Comparison of ENCODE assay signal across 12 cellular contexts in the genomic region with DNA sequence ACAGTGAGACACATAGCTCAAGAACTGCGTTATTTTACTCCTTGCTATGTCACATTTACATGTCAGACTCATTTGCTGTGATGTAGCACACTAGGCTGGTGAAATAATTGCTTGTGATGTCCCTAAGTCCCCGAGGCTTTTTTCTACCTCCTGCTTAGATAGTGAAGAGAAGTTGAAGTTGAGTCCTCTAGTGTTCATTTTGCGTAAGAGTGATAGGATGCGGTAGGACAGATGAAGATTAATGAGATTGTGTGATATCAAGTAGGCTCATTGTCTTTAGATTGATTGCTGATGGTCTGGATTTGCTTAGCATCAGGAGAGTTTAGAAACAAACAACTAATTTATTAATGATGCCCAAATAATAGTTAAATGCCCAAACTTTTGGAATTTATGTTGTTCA.
A peak's percentile ranks its signal among the peaks of the same experiment; 100 is the strongest.
DNase-seq lines count a peak whose midpoint lies in the region; ATAC-seq and TF ChIP-seq lines count a peak whose summit lies in the region.
"Had no signal": no experiment of that assay in that cellular context is flagged by ENCODE, and none has a peak within 500 bp of the region (broad histone marks: within the 10 kb centered on the region; RNA-seq: fewer than 3 reads in every experiment).

No MANE protein-coding gene starts in this region.

- H3K9me3 ChIP-seq in neuronal stem cell (replicated peaks in 1 of 2; ENCODE audit: control insufficient read depth in 2 of 2, insufficient read depth in 1 of 2, low read depth in 1 of 2, low read length in 2 of 2), result peaks cover 4 to 15% of the 10 kb centered on the region in 2 donors

- H3K9me3 Mint-ChIP-seq in chondrocyte (ENCODE audit: low read depth), result peaks cover 3% of the 10 kb centered on the region
- no peaks in the 10 kb centered on the region for H3K9me3 Mint-ChIP-seq in T-cell

- no peak overlapping the region for H2BK15ac ChIP-seq in neuronal stem cell (ENCODE audit: low read length)

- WGBS in neuronal stem cell (ENCODE audit: extremely low coverage in 2 of 2, insufficient read length in 2 of 2, insufficient replicate concordance in 1 of 2), 2 donors, result no CpG with 5 or more reads among the region's 4 CpGs

- no peak overlapping the region for H3K27ac ChIP-seq in neuronal stem cell (replicated peaks; ENCODE audit: low read length)

- H3K36me3 Mint-ChIP-seq in chondrocyte (ENCODE audit: low read depth) (peaks cover 5% of the 10 kb centered on the region), T-cell (peaks cover 34% of the 10 kb centered on the region)

- H3K27me3 Mint-ChIP-seq in chondrocyte (ENCODE audit: low read depth), result no peaks in the 10 kb centered on the region
- H3K27me3 Mint-ChIP-seq in T-cell, result no peaks in the 10 kb centered on the region

- no peak overlapping the region for H3K9ac ChIP-seq in neuronal stem cell (ENCODE audit: low read depth, low read length, poor library complexity)

- no peak overlapping the region for H3K18ac ChIP-seq in neuronal stem cell (ENCODE audit: low read length)

- no peak overlapping the region for H3K23ac ChIP-seq in neuronal stem cell (ENCODE audit: low read depth, low read length, poor library complexity)

- H3K4me2 ChIP-seq in neuronal stem cell (ENCODE audit: insufficient read depth, low read length, poor library complexity, severe bottlenecking), result no peak overlapping the region

- H3K4me3 Mint-ChIP-seq in chondrocyte (ENCODE audit: unreplicated experiment) (no peak overlapping the region), T-cell (no peak overlapping the region)

- H2BK12ac ChIP-seq in neuronal stem cell (ENCODE audit: low read length), result no peak overlapping the region

- no peak for ATAC-seq in T-cell (replicated peaks in 1 of 4)

- CTCF ChIA-PET in T-cell (lab: Charles Lee), result no interaction called here

- H4K91ac ChIP-seq in neuronal stem cell (ENCODE audit: low read depth, low read length, poor library complexity), result no peak overlapping the region

- H3K14ac ChIP-seq in neuronal stem cell (ENCODE audit: low read length), result no peak overlapping the region

- H4K8ac ChIP-seq in neuronal stem cell (ENCODE audit: low read depth, low read length), result no peak overlapping the region

- H2BK120ac ChIP-seq in neuronal stem cell (ENCODE audit: low read depth, low read length), result no peak overlapping the region

- H3K27ac Mint-ChIP-seq in chondrocyte (ENCODE audit: unreplicated experiment) (no peak overlapping the region), T-cell (no peak overlapping the region)

- H3K4me1 Mint-ChIP-seq in chondrocyte (ENCODE audit: low read depth) (peaks cover 3% of the 10 kb centered on the region), T-cell (no peaks in the 10 kb centered on the region)

- DNase-seq in NCI-H524 (lab: John Stamatoyannopoulos, UW) (peak; percentile 2 to 64), chondrocyte (ENCODE audit: low spot score) (no peak), neuronal stem cell (ENCODE audit: low spot score) (peak; percentile 15), NK-92 (lab: John Stamatoyannopoulos, UW; ENCODE audit: unreplicated experiment) (no peak), T-cell (no peak)
- no peak for DNase-seq in stimulated activated CD8-positive, alpha-beta memory T cell treated with anti-CD3 and anti-CD28 coated beads, Interleukin-4, amount 100 ng/mL, for 48 hours
- DNase-seq: effector memory CD4-positive, alpha-beta T cell; NCI-H1694 treated with DMSO at 0.1 percent for 48 hours; stimulated activated CD4-positive, alpha-beta T cell treated with anti-CD3 and anti-CD28 coated beads, Interleukin-15, amount 100 ng/mL, for 24 hours; T-helper 9 cell had no signal

- no peak overlapping the region for H2BK5ac ChIP-seq in neuronal stem cell (ENCODE audit: low read length)

- peaks cover under 1 to 22% of the 10 kb centered on the region in 2 donors for H3K36me3 ChIP-seq in neuronal stem cell (replicated peaks in 1 of 2; ENCODE audit: control insufficient read depth in 2 of 2, insufficient read depth in 2 of 2, low read length in 2 of 2)

- peak; percentile 17 for TF ChIP-seq CTCF in GM12873 (IDR thresholded peaks at IDR 0.05; ENCODE audit: insufficient read depth, low read depth, low read length, missing control alignments)
- peak; percentile 77 for TF ChIP-seq CTCF in chondrocyte (IDR thresholded peaks at IDR 0.05)

- peaks cover 0 to 2% of the 10 kb centered on the region in 2 donors for H3K4me1 ChIP-seq in neuronal stem cell (ENCODE audit: control insufficient read depth in 2 of 2, insufficient read depth in 1 of 2, low read depth in 1 of 2, low read length in 2 of 2)

- H3K4ac ChIP-seq in neuronal stem cell (ENCODE audit: low read length), result no peak overlapping the region

- H2AFZ ChIP-seq in neuronal stem cell (ENCODE audit: low read length), result no peak overlapping the region

- H3K27me3 ChIP-seq in neuronal stem cell (ENCODE audit: control insufficient read depth in 3 of 3, insufficient read depth in 3 of 3, low read depth in 1 of 3, low read length in 3 of 3), result no peaks in the 10 kb centered on the region

- no peaks in the 10 kb centered on the region for H3K79me1 ChIP-seq in neuronal stem cell (ENCODE audit: low read depth, low read length)

- H3K4me3 ChIP-seq in neuronal stem cell (ENCODE audit: low read length in 2 of 2), result no peak overlapping the region
- H3K4me3 ChIP-seq: lung had no signal

- POLR2A ChIA-PET in T-cell (lab: Charles Lee), result no interaction called here

- H2AK5ac ChIP-seq in neuronal stem cell (ENCODE audit: low read depth, low read length), result no peak overlapping the region

Comparison
In these comparisons a context has a peak if more than half of its experiments do, and no peak if none do; other contexts are left out.
1. DNase-seq: peak in NCI-H524 (2 of 2) and neuronal stem cell (single experiment); none in chondrocyte (single experiment), stimulated activated CD8-positive, alpha-beta memory T cell treated with anti-CD3 and anti-CD28 coated beads, Interleukin-4, amount 100 ng/mL, for 48 hours (single experiment), NK-92 (single experiment) and T-cell (0 of 34).